ENCODE assay signal across 20 cellular contexts in genomic region chr9:125180876-125181275, GRCh38.
"Had no signal": no experiment of that assay in that cellular context is flagged by ENCODE, and none has a peak within 500 bp of the region (broad histone marks: within the 10 kb centered on the region; RNA-seq: fewer than 3 reads in every experiment).

No MANE protein-coding gene starts in this region.

- H3K27ac Mint-ChIP-seq: activated B cell treated with CpG ODN at 0.5 μM for 24 hours; activated naive CD8-positive, alpha-beta T cell treated with anti-CD3 and anti-CD28 coated beads for 36 hours had no signal

- DNase-seq: activated B cell treated with CpG ODN at 0.5 μM for 24 hours; activated CD4-positive, alpha-beta T cell treated with anti-CD3 and anti-CD28 coated beads, Interleukin-2, amount 50 U/mL, for 1 hour; activated gamma-delta T cell; activated naive CD8-positive, alpha-beta T cell treated with anti-CD3 and anti-CD28 coated beads for 36 hours; activated T-cell treated with anti-CD3 and anti-CD28 coated beads, Interleukin-2, amount 50 U/mL, for 4 hours; amygdala; body of pancreas; cortex of kidney; effector CD4-positive, alpha-beta T cell; esophagus squamous epithelium; glutamatergic neuron; naive B cell; retina; stimulated activated CD4-positive, alpha-beta T cell treated with anti-CD3 and anti-CD28 coated beads, Interleukin-4, amount 100 ng/mL, for 24 hours; stimulated activated naive CD4-positive, alpha-beta T cell treated with Interleukin-2 at 50 U/mL for 16 hours; substantia nigra; transverse colon had no signal

- ATAC-seq: activated T-cell treated with anti-CD3 and anti-CD28 coated beads, Interleukin-2, amount 50 U/mL, for 4 hours; body of pancreas; pancreas had no signal

- H3K9me3 Mint-ChIP-seq: activated B cell treated with CpG ODN at 0.5 μM for 24 hours; central memory CD8-positive, alpha-beta T cell; naive B cell had no signal

- H3K27me3 Mint-ChIP-seq: activated B cell treated with CpG ODN at 0.5 μM for 24 hours; activated naive CD8-positive, alpha-beta T cell treated with anti-CD3 and anti-CD28 coated beads for 36 hours; central memory CD8-positive, alpha-beta T cell; naive B cell had no signal

- H3K27me3 ChIP-seq: body of pancreas, esophagus squamous epithelium, pancreas, transverse colon had no signal

- H3K9me3 ChIP-seq: body of pancreas, esophagus squamous epithelium, pancreas, transverse colon had no signal

- H3K27ac ChIP-seq: body of pancreas, esophagus squamous epithelium, pancreas, skin epidermis, transverse colon had no signal

- H3K4me3 ChIP-seq: body of pancreas, esophagus squamous epithelium, pancreas, skin epidermis, transverse colon had no signal

- H3K36me3 ChIP-seq: pancreas, transverse colon had no signal

- H3K4me3 Mint-ChIP-seq: activated B cell treated with CpG ODN at 0.5 μM for 24 hours; activated naive CD8-positive, alpha-beta T cell treated with anti-CD3 and anti-CD28 coated beads for 36 hours; activated T-cell treated with anti-CD3 and anti-CD28 coated beads, Interleukin-2, amount 50 U/mL, for 4 hours; central memory CD8-positive, alpha-beta T cell had no signal
